19 cellular contexts compared by ENCODE assay signal in genomic region chr10:114079421-114079820, GRCh38. TPM values are rescaled to one million over a fixed set of nuclear protein-coding genes. Genes with fewer than 3 reads are reported as not detected.
DNase-seq lines count a peak whose midpoint lies in the region; ATAC-seq, FAIRE-seq and TF ChIP-seq lines count a peak whose summit lies in the region.
"Had no signal": no experiment of that assay in that cellular context is flagged by ENCODE, and none has a peak within 500 bp of the region (broad histone marks: within the 10 kb centered on the region; RNA-seq: fewer than 3 reads in every experiment).

No MANE protein-coding gene starts in this region.

- 80 to 91% (median 83%) methylated on average over 5 of the region's 5 CpGs for WGBS in small intestine, 3 donors

- H3K36me3 ChIP-seq in Loucy (ENCODE audit: insufficient read depth, low read length) (no peaks in the 10 kb centered on the region), small intestine (ENCODE audit: control insufficient read depth in 2 of 2, insufficient read depth in 2 of 2, low read length in 2 of 2) (no peaks in the 10 kb centered on the region)

- H3K9me3 ChIP-seq in Loucy (ENCODE audit: insufficient read depth, low read depth, low read length), result peaks cover 5% of the 10 kb centered on the region; the same call in 1 of the 2 replicates
- no peaks in the 10 kb centered on the region for H3K9me3 ChIP-seq in small intestine (ENCODE audit: control insufficient read depth, low read depth)
- H3K9me3 ChIP-seq: Caco-2 had no signal

- H3K4me3 Mint-ChIP-seq in nephron progenitor cell, result no peak overlapping the region
- H3K4me3 Mint-ChIP-seq: CD4-positive, CD25-positive, alpha-beta regulatory T cell; CD8-positive, alpha-beta T cell had no signal

- FAIRE-seq in small intestine (lab: Jason Lieb, UNC), result no peak
- FAIRE-seq: G401.6, GM12892, H1 had no signal

- TF ChIP-seq CTCF in Loucy (conservative IDR thresholded peaks at IDR 0.05; ENCODE audit: low read length) (no peak), nephron progenitor cell (IDR thresholded peaks at IDR 0.05) (no peak)

- no peaks in the 10 kb centered on the region for H3F3A ChIP-seq in Loucy (ENCODE audit: low read depth)

- ATAC-seq in HG03439 (IDR thresholded peaks at IDR 0.05; ENCODE audit: unreplicated experiment), result no peak
- no peak for ATAC-seq in HG03442 (IDR thresholded peaks at IDR 0.05; ENCODE audit: unreplicated experiment)
- ATAC-seq: CD8-positive, alpha-beta T cell had no signal

- no peak overlapping the region for H3K4me2 ChIP-seq in Loucy (ENCODE audit: low read depth, low read length, poor library complexity, severe bottlenecking)

- no peaks in the 10 kb centered on the region for H3K79me2 ChIP-seq in Loucy (ENCODE audit: insufficient read depth, low read length)

- no peaks in the 10 kb centered on the region for H3K9me2 ChIP-seq in Loucy (replicated peaks; ENCODE audit: low read depth, low read length)

- H3K27ac ChIP-seq in small intestine (ENCODE audit: low read depth in 1 of 2, low read length in 1 of 2), result no peak overlapping the region
- H3K27ac ChIP-seq: GM23248 had no signal

- peaks cover 9% of the 10 kb centered on the region for H3K27me3 Mint-ChIP-seq in nephron progenitor cell (ENCODE audit: low read depth, poor library complexity)

- H3K4me3 ChIP-seq in Loucy (ENCODE audit: low read length, poor library complexity, severe bottlenecking) (no peak overlapping the region), small intestine (ENCODE audit: low read depth in 1 of 2, low read length in 2 of 2) (no peak overlapping the region)
- H3K4me3 ChIP-seq: GM23248 had no signal

- no peaks in the 10 kb centered on the region for H4K20me1 ChIP-seq in Loucy (ENCODE audit: insufficient read depth, low read length, poor library complexity, severe bottlenecking)

- no peaks in the 10 kb centered on the region for H3K36me3 Mint-ChIP-seq in nephron progenitor cell (ENCODE audit: low read depth)
- H3K36me3 Mint-ChIP-seq: CD4-positive, CD25-positive, alpha-beta regulatory T cell; CD8-positive, alpha-beta T cell had no signal

- no peak overlapping the region for H3K9ac ChIP-seq in Loucy (ENCODE audit: low read depth, low read length, poor library complexity, severe bottlenecking)
- H3K9ac ChIP-seq: GM23248 had no signal

- H3K9me3 Mint-ChIP-seq in nephron progenitor cell, result no peaks in the 10 kb centered on the region
- H3K9me3 Mint-ChIP-seq: CD4-positive, CD25-positive, alpha-beta regulatory T cell; CD8-positive, alpha-beta T cell had no signal

- no peaks in the 10 kb centered on the region for H3K27me3 ChIP-seq in Loucy (ENCODE audit: insufficient read depth, low read length, poor library complexity, severe bottlenecking)
- no peaks in the 10 kb centered on the region for H3K27me3 ChIP-seq in small intestine (ENCODE audit: control insufficient read depth in 2 of 2, insufficient read depth in 2 of 2, low read length in 2 of 2)

- peaks cover 24% of the 10 kb centered on the region for H3K4me1 ChIP-seq in Loucy (ENCODE audit: insufficient read depth, low read length, poor library complexity, severe bottlenecking)
- H3K4me1 ChIP-seq in small intestine (ENCODE audit: control insufficient read depth in 2 of 2, insufficient read depth in 1 of 2, low read depth in 1 of 2, low read length in 1 of 2), result peaks cover 0 to 2% of the 10 kb centered on the region in 2 donors

- H2AFZ ChIP-seq in Loucy (ENCODE audit: low read length), result peak overlapping the region; percentile 45; the same call in 1 of the 2 replicates
- H2AFZ ChIP-seq: GM23248 had no signal

- DNase-seq in nephron progenitor cell, result no peak
- peak; percentile 31 for DNase-seq in small intestine
- DNase-seq in activated naive CD4-positive, alpha-beta T cell treated with anti-CD3 and anti-CD28 coated beads, Interleukin-2, amount 50 U/mL, for 16 hours, result no peak
- DNase-seq: C1 segment of cervical spinal cord; Caco-2; CD4-positive, CD25-positive, alpha-beta regulatory T cell; CD8-positive, alpha-beta T cell; DMS153; DND-41; GM23248; H7; HCEC 1CT had no signal

- H3K27ac Mint-ChIP-seq in nephron progenitor cell, result peak overlapping the region; percentile 14
- H3K27ac Mint-ChIP-seq: CD8-positive, alpha-beta T cell had no signal

- H3K4me1 Mint-ChIP-seq in nephron progenitor cell, result peaks cover 22% of the 10 kb centered on the region
- H3K4me1 Mint-ChIP-seq: CD4-positive, CD25-positive, alpha-beta regulatory T cell had no signal

RNA-seq across cellular contexts. Expression of gene ADRB1, which starts 35.8 kb away (rescaled TPM):
- under 1 TPM in 2 of 3 donors, not detected in 1; 0.54 to 0.84 TPM for polyA plus RNA-seq in small intestine
- polyA plus RNA-seq: BJ; CD4-positive, CD25-positive, alpha-beta regulatory T cell; GM23248 had no signal
